ENCODE assay signal across 8 cellular contexts in genomic region chr19:55279376-55279772, GRCh38. TPM values are rescaled to one million over a fixed set of nuclear protein-coding genes. Genes with fewer than 3 reads are reported as not detected.
DNase-seq lines count a peak whose midpoint lies in the region; ATAC-seq and TF ChIP-seq lines count a peak whose summit lies in the region.

No MANE protein-coding gene starts in this region.

- H3K27ac ChIP-seq in OCI-LY3 (ENCODE audit: low read length) = peak overlapping the region; percentile 47
- peak overlapping the region; percentile 97 for H3K27ac ChIP-seq in endodermal cell (ENCODE audit: low read depth, low read length)

- H3K4me1 ChIP-seq in OCI-LY3 (ENCODE audit: low read length) (peaks cover 57% of the 10 kb centered on the region), endodermal cell (ENCODE audit: control insufficient read depth, insufficient read depth, low read length) (peaks cover 2% of the 10 kb centered on the region), neuron (ENCODE audit: insufficient read depth, low read length) (peaks cover 18% of the 10 kb centered on the region)

- H3K36me3 ChIP-seq in OCI-LY3 (replicated peaks; ENCODE audit: low read depth, low read length) (peaks cover 21% of the 10 kb centered on the region), endodermal cell (ENCODE audit: control insufficient read depth, insufficient read depth, low read length) (peaks cover 18% of the 10 kb centered on the region), neuron (ENCODE audit: insufficient read depth, low read length) (peaks cover 6% of the 10 kb centered on the region)

- peak overlapping the region; percentile 81 for H3K4me2 ChIP-seq in OCI-LY3 (ENCODE audit: low read length)

- no peak for TF ChIP-seq CTCF in CD14-positive monocyte (IDR thresholded peaks at IDR 0.05)
- TF ChIP-seq CTCF in OCI-LY3 (IDR thresholded peaks at IDR 0.05; ENCODE audit: low read depth, low read length) = no peak
- TF ChIP-seq CTCF in endodermal cell (conservative IDR thresholded peaks at IDR 0.05) = no peak

- DNase-seq in CD14-positive monocyte (ENCODE audit: low spot score) (no peak), endodermal cell (no peak), DMS114 treated with DMSO at 0.1 percent for 48 hours (lab: John Stamatoyannopoulos, UW; ENCODE audit: unreplicated experiment) (no peak), activated gamma-delta T cell treated with Interleukin-2 at 50 U/mL for 16 hours (no peak), NCI-H1417 treated with DMSO at 0.1 percent for 48 hours (lab: John Stamatoyannopoulos, UW) (no peak)

- H3K4me3 ChIP-seq in OCI-LY3 (ENCODE audit: low read length) (peak overlapping the region; percentile 87), endodermal cell (ENCODE audit: low read length) (peak overlapping the region; percentile 87), neuron (ENCODE audit: low read length) (peak overlapping the region; percentile 66)

- H3K27me3 Mint-ChIP-seq in CD14-positive monocyte (ENCODE audit: low read depth in 3 of 3) = peaks cover 6 to 12% (median 12%) of the 10 kb centered on the region in 3 donors
- no peaks in the 10 kb centered on the region for H3K27me3 Mint-ChIP-seq in endodermal cell (ENCODE audit: insufficient read depth)

- WGBS in endodermal cell (ENCODE audit: insufficient coverage in 1 of 2, insufficient read length in 1 of 2), 2 experiments = 1% methylated on average over 22 of the region's 23 CpGs; no CpG with 5 or more reads in 1 of the 2 experiments

- H3K9ac ChIP-seq in OCI-LY3 (ENCODE audit: low read length) (peak overlapping the region; percentile 63), endodermal cell (ENCODE audit: extremely low read depth, low read length, poor library complexity, severe bottlenecking) (peak overlapping the region; percentile 72)

- intact Hi-C loops in CD14-positive monocyte (cut with micrococcal nuclease) = loop anchor here in 1 of 2 donors (2.0 kb wide), 1 partner anchor 21 kb away; the partner anchor contains the start of gene PPP6R1

- no peaks in the 10 kb centered on the region for H4K20me1 ChIP-seq in OCI-LY3 (ENCODE audit: insufficient read depth, low read length)

- peaks cover 37% of the 10 kb centered on the region for H3K4me1 Mint-ChIP-seq in CD14-positive monocyte
- peaks cover 3% of the 10 kb centered on the region for H3K4me1 Mint-ChIP-seq in endodermal cell

- H3K9me3 Mint-ChIP-seq in CD14-positive monocyte (peaks cover 0 to 5% (median 0%) of the 10 kb centered on the region in 7 donors), endodermal cell (no peaks in the 10 kb centered on the region)

- H3K79me2 ChIP-seq in OCI-LY3 (ENCODE audit: low read length) = peaks cover 29% of the 10 kb centered on the region

- no peak for ATAC-seq in HG03139 (IDR thresholded peaks at IDR 0.05; ENCODE audit: unreplicated experiment)

- no peaks in the 10 kb centered on the region for H3K9me3 ChIP-seq in OCI-LY3 (ENCODE audit: insufficient read depth, low read length)
- H3K9me3 ChIP-seq in endodermal cell (ENCODE audit: control insufficient read depth, low read length) = no peaks in the 10 kb centered on the region
- no peaks in the 10 kb centered on the region for H3K9me3 ChIP-seq in neuron (ENCODE audit: low read length)

- H3K36me3 Mint-ChIP-seq in CD14-positive monocyte = peaks cover 16% of the 10 kb centered on the region in 2 donors
- peaks cover 18% of the 10 kb centered on the region for H3K36me3 Mint-ChIP-seq in endodermal cell (ENCODE audit: low read depth)

- H3K4me3 Mint-ChIP-seq in CD14-positive monocyte = peak overlapping the region; percentile 98 to 99
- H3K4me3 Mint-ChIP-seq in endodermal cell = peak overlapping the region; percentile 97

- no peak overlapping the region for H2AFZ ChIP-seq in OCI-LY3 (ENCODE audit: low read depth, low read length)
- no peak overlapping the region for H2AFZ ChIP-seq in neuron (ENCODE audit: low read depth, low read length)

- H3K27me3 ChIP-seq in OCI-LY3 (ENCODE audit: low read depth, low read length) (no peaks in the 10 kb centered on the region), endodermal cell (ENCODE audit: control insufficient read depth, insufficient read depth, low read length, poor library complexity, severe bottlenecking) (no peaks in the 10 kb centered on the region), neuron (ENCODE audit: insufficient read depth, low read length) (no peaks in the 10 kb centered on the region)

- peak overlapping the region; percentile 92 to 99 (median 96) for H3K27ac Mint-ChIP-seq in CD14-positive monocyte
- peak overlapping the region; percentile 97 for H3K27ac Mint-ChIP-seq in endodermal cell

RNA-seq across cellular contexts. Expression of gene HSPBP1, which starts 0.5 kb away (rescaled TPM):
- 10 to 100 TPM; 15.3 to 17.0 TPM for polyA plus RNA-seq in CD14-positive monocyte
- 10 to 100 TPM; 43.7 to 48.5 TPM for total RNA-seq in endodermal cell
- polyA plus RNA-seq in endodermal cell (2013, experiment 1 of 2) = 38.6 TPM
- 41.3 TPM for polyA plus RNA-seq in endodermal cell (2013, experiment 2 of 2)

RNA-seq across cellular contexts. Expression of gene BRSK1, which starts 4.4 kb away (rescaled TPM):
- not detected for polyA plus RNA-seq in CD14-positive monocyte
- 10 to 100 TPM; 75.9 to 91.4 TPM for total RNA-seq in endodermal cell
- polyA plus RNA-seq in endodermal cell (2013, experiment 1 of 2) = 53.5 TPM
- 51.8 TPM for polyA plus RNA-seq in endodermal cell (2013, experiment 2 of 2)

RNA-seq across cellular contexts. Expression of gene PPP6R1, which starts 20.6 kb away (rescaled TPM):
- 10 to 100 TPM; 16.9 to 22.0 TPM for polyA plus RNA-seq in CD14-positive monocyte
- 10 to 100 TPM; 74.8 to 79.9 TPM for total RNA-seq in endodermal cell
- polyA plus RNA-seq in endodermal cell (2013, experiment 1 of 2) = 42.2 TPM
- 39.1 TPM for polyA plus RNA-seq in endodermal cell (2013, experiment 2 of 2)

RNA-seq across cellular contexts. Expression of gene TMEM150B, which starts 45.8 kb away (rescaled TPM):
- polyA plus RNA-seq in CD14-positive monocyte = 10 to 100 TPM; 10.1 to 11.2 TPM
- under 1 TPM; 0.73 to 0.95 TPM for total RNA-seq in endodermal cell
- polyA plus RNA-seq in endodermal cell (2013, experiment 1 of 2) = not detected
- polyA plus RNA-seq in endodermal cell (2013, experiment 2 of 2) = not detected

RNA-seq across cellular contexts. Expression of gene TMEM86B, which starts 50.8 kb away (rescaled TPM):
- under 1 TPM; 0.16 to 0.38 TPM for polyA plus RNA-seq in CD14-positive monocyte
- total RNA-seq in endodermal cell = 1 to 10 TPM; 2.9 to 5.9 TPM
- 4.9 TPM for polyA plus RNA-seq in endodermal cell (2013, experiment 1 of 2)
- 3.5 TPM for polyA plus RNA-seq in endodermal cell (2013, experiment 2 of 2)
